In the genomic region with DNA sequence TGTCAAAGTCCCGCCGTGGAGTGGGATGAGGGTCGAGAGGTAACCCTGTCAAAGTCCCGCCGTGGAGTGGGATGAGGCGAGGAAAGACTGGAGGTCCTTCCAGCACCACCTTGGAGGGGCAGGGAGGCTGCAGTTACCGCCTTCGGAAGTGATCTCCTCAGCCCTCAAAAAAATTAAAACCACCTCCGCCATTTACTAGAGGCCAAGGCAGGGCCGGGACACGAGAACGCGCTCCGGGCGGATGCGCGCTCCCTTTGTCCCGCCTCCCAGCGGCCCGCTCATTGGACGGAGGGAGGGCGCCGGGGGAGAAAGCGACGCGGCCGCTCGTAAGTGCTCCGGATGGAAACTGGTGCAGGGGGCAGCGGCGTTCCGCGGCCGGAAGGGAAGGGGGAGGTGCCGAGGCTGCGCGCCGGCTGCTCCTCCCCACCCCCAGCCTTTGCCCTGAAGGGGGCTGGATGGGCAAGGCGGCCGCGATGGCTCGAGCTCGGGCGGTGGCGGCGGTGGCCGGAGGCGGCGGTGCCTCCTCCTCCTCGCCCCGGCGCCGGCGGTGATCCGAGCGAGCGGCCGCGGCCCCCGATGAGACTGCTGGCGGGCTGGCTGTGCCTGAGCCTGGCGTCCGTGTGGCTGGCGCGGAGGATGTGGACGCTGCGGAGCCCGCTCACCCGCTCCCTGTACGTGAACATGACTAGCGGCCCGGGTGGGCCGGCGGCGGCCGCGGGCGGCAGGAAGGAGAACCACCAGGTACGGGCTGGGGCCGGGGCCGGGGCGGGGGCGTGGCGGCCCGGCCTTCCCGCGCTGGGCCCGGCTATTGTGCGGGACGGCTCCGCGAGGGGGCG, we compare ENCODE assay signal across 1 cellular context.
A peak's percentile ranks its signal among the peaks of the same experiment; 100 is the strongest.
TF ChIP-seq lines count a peak whose summit lies in the region.

A gene (plus strand): TSS at position 420 of the 836 bp plus-strand sequence. CDS start 157 bp downstream, at position 577.

TF ChIP-seq in HEK293, 187 proteins besides CTCF, POLR2A, EP300 and RAD21 (continued from another document and continues in another):
- no peak for TF ChIP-seq ZNF155 (tag by site-specific recombination; IDR thresholded peaks at IDR 0.05)
- peak; percentile 89 for TF ChIP-seq PRDM1 (tag by site-specific recombination; IDR thresholded peaks at IDR 0.05)
- peak; percentile 95 for TF ChIP-seq SP7 (tag by site-specific recombination; IDR thresholded peaks at IDR 0.05)
- TF ChIP-seq, protein P1, sequence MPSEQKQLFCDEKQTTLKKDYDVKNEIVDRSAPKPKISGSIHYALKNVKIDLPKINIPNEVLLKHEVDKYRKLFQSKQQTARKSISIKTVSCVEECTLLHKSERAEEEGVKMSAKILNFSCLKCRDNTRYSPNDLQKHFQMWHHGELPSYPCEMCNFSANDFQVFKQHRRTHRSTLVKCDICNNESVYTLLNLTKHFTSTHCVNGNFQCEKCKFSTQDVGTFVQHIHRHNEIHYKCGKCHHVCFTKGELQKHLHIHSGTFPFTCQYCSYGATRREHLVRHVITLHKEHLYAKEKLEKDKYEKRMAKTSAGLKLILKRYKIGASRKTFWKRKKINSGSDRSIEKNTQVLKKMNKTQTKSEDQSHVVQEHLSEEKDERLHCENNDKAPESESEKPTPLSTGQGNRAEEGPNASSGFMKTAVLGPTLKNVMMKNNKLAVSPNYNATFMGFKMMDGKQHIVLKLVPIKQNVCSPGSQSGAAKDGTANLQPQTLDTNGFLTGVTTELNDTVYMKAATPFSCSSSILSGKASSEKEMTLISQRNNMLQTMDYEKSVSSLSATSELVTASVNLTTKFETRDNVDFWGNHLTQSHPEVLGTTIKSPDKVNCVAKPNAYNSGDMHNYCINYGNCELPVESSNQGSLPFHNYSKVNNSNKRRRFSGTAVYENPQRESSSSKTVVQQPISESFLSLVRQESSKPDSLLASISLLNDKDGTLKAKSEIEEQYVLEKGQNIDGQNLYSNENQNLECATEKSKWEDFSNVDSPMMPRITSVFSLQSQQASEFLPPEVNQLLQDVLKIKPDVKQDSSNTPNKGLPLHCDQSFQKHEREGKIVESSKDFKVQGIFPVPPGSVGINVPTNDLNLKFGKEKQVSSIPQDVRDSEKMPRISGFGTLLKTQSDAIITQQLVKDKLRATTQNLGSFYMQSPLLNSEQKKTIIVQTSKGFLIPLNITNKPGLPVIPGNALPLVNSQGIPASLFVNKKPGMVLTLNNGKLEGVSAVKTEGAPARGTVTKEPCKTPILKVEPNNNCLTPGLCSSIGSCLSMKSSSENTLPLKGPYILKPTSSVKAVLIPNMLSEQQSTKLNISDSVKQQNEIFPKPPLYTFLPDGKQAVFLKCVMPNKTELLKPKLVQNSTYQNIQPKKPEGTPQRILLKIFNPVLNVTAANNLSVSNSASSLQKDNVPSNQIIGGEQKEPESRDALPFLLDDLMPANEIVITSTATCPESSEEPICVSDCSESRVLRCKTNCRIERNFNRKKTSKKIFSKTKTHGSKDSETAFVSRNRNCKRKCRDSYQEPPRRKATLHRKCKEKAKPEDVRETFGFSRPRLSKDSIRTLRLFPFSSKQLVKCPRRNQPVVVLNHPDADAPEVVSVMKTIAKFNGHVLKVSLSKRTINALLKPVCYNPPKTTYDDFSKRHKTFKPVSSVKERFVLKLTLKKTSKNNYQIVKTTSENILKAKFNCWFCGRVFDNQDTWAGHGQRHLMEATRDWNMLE (tag by site-specific recombination; conservative IDR thresholded peaks at IDR 0.05; ENCODE audit: low read depth): peak; percentile 78
- TF ChIP-seq ZNF266 (tag by site-specific recombination; IDR thresholded peaks at IDR 0.05; ENCODE audit: low read depth): no peak
- TF ChIP-seq, protein P2, sequence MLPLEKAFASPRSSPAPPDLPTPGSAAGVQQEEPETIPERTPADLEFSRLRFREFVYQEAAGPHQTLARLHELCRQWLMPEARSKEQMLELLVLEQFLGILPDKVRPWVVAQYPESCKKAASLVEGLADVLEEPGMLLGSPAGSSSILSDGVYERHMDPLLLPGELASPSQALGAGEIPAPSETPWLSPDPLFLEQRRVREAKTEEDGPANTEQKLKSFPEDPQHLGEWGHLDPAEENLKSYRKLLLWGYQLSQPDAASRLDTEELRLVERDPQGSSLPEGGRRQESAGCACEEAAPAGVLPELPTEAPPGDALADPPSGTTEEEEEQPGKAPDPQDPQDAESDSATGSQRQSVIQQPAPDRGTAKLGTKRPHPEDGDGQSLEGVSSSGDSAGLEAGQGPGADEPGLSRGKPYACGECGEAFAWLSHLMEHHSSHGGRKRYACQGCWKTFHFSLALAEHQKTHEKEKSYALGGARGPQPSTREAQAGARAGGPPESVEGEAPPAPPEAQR (tag by site-specific recombination; IDR thresholded peaks at IDR 0.05): peak; percentile 93
- TF ChIP-seq ZBTB48 (tag by site-specific recombination; IDR thresholded peaks at IDR 0.05): 0 out of 2 replicates have a peak, but pooled peaks have one; percentile 43
- peak; percentile 93 for TF ChIP-seq ZNF561 (tag by site-specific recombination; IDR thresholded peaks at IDR 0.05; ENCODE audit: borderline replicate concordance)
- TF ChIP-seq KLF7 (tag by site-specific recombination; IDR thresholded peaks at IDR 0.05; ENCODE audit: borderline replicate concordance): peak; percentile 89; the same call in 1 of the 2 replicates
- 0 out of 2 replicates have a peak, but pooled peaks have one; percentile 19 for TF ChIP-seq MEIS1 (CRISPR knock-in tag; IDR thresholded peaks at IDR 0.05; ENCODE audit: borderline replicate concordance)
- peak; percentile 82 for TF ChIP-seq ZNF335 (tag by site-specific recombination; conservative IDR thresholded peaks at IDR 0.05)
- peak; percentile 99 for TF ChIP-seq KLF16 (tag by site-specific recombination; IDR thresholded peaks at IDR 0.05)
- TF ChIP-seq, protein P3, sequence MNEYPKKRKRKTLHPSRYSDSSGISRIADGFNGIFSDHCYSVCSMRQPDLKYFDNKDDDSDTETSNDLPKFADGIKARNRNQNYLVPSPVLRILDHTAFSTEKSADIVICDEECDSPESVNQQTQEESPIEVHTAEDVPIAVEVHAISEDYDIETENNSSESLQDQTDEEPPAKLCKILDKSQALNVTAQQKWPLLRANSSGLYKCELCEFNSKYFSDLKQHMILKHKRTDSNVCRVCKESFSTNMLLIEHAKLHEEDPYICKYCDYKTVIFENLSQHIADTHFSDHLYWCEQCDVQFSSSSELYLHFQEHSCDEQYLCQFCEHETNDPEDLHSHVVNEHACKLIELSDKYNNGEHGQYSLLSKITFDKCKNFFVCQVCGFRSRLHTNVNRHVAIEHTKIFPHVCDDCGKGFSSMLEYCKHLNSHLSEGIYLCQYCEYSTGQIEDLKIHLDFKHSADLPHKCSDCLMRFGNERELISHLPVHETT (tag by site-specific recombination; IDR thresholded peaks at IDR 0.05): peak; percentile 92
- TF ChIP-seq ZNF214 (tag by site-specific recombination; IDR thresholded peaks at IDR 0.05; ENCODE audit: borderline replicate concordance): no peak
- TF ChIP-seq, protein P4, sequence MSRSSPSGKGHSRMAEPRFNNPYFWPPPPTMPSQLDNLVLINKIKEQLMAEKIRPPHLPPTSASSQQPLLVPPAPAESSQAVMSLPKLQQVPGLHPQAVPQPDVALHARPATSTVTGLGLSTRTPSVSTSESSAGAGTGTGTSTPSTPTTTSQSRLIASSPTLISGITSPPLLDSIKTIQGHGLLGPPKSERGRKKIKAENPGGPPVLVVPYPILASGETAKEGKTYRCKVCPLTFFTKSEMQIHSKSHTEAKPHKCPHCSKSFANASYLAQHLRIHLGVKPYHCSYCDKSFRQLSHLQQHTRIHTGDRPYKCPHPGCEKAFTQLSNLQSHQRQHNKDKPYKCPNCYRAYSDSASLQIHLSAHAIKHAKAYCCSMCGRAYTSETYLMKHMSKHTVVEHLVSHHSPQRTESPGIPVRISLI (tag by site-specific recombination; IDR thresholded peaks at IDR 0.05): peak; percentile 88
- TF ChIP-seq ZNF223 (tag by site-specific recombination; IDR thresholded peaks at IDR 0.05): no peak
- TF ChIP-seq SP3 (tag by site-specific recombination; IDR thresholded peaks at IDR 0.05): peak; percentile 94
- TF ChIP-seq, protein P5, sequence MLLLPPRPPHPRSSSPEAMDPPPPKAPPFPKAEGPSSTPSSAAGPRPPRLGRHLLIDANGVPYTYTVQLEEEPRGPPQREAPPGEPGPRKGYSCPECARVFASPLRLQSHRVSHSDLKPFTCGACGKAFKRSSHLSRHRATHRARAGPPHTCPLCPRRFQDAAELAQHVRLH (tag by site-specific recombination; IDR thresholded peaks at IDR 0.05): peak; percentile 91
- peak; percentile 89 for TF ChIP-seq YY1 (tag by site-specific recombination; IDR thresholded peaks at IDR 0.05)
- peak; percentile 97 for TF ChIP-seq ZSCAN30 (tag by site-specific recombination; IDR thresholded peaks at IDR 0.05)
- TF ChIP-seq, protein P6, sequence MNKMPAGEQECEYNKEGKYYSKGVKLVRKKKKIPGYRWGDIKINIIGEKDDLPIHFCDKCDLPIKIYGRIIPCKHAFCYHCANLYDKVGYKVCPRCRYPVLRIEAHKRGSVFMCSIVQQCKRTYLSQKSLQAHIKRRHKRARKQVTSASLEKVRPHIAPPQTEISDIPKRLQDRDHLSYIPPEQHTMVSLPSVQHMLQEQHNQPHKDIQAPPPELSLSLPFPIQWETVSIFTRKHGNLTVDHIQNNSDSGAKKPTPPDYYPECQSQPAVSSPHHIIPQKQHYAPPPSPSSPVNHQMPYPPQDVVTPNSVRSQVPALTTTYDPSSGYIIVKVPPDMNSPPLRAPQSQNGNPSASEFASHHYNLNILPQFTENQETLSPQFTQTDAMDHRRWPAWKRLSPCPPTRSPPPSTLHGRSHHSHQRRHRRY (tag by site-specific recombination; IDR thresholded peaks at IDR 0.05): no peak
- TF ChIP-seq, protein P7, sequence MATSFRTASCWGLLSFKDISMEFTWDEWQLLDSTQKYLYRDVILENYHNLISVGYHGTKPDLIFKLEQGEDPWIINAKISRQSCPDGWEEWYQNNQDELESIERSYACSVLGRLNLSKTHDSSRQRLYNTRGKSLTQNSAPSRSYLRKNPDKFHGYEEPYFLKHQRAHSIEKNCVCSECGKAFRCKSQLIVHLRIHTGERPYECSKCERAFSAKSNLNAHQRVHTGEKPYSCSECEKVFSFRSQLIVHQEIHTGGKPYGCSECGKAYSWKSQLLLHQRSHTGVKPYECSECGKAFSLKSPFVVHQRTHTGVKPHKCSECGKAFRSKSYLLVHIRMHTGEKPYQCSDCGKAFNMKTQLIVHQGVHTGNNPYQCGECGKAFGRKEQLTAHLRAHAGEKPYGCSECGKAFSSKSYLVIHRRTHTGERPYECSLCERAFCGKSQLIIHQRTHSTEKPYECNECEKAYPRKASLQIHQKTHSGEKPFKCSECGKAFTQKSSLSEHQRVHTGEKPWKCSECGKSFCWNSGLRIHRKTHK (tag by site-specific recombination; IDR thresholded peaks at IDR 0.05): no peak
- TF ChIP-seq ZNF777 (tag by site-specific recombination; IDR thresholded peaks at IDR 0.05; ENCODE audit: borderline replicate concordance): no peak
- peak; percentile 72 for TF ChIP-seq ZFHX2 (tag by site-specific recombination; conservative IDR thresholded peaks at IDR 0.05)
- peak; percentile 94 for TF ChIP-seq KLF9 (tag by site-specific recombination; IDR thresholded peaks at IDR 0.05; ENCODE audit: low read depth)
- no peak for TF ChIP-seq HOXD13 (CRISPR knock-in tag; IDR thresholded peaks at IDR 0.05; ENCODE audit: borderline replicate concordance)
- peak; percentile 51; the same call in 1 of the 2 replicates for TF ChIP-seq EGR2 (tag by site-specific recombination; IDR thresholded peaks at IDR 0.05; ENCODE audit: low read depth)
- TF ChIP-seq ZNF37A (tag by site-specific recombination; IDR thresholded peaks at IDR 0.05): no peak
- no peak for TF ChIP-seq ZNF560 (tag by site-specific recombination; IDR thresholded peaks at IDR 0.05; ENCODE audit: borderline replicate concordance)
- TF ChIP-seq, protein P8, sequence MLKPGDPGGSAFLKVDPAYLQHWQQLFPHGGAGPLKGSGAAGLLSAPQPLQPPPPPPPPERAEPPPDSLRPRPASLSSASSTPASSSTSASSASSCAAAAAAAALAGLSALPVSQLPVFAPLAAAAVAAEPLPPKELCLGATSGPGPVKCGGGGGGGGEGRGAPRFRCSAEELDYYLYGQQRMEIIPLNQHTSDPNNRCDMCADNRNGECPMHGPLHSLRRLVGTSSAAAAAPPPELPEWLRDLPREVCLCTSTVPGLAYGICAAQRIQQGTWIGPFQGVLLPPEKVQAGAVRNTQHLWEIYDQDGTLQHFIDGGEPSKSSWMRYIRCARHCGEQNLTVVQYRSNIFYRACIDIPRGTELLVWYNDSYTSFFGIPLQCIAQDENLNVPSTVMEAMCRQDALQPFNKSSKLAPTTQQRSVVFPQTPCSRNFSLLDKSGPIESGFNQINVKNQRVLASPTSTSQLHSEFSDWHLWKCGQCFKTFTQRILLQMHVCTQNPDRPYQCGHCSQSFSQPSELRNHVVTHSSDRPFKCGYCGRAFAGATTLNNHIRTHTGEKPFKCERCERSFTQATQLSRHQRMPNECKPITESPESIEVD (tag by site-specific recombination; IDR thresholded peaks at IDR 0.05): no peak
- TF ChIP-seq ZXDB (tag by site-specific recombination; IDR thresholded peaks at IDR 0.05): peak; percentile 98
- TF ChIP-seq ZEB2 (tag by site-specific recombination; IDR thresholded peaks at IDR 0.05): peak; percentile 94
- TF ChIP-seq YY2 (tag by site-specific recombination; IDR thresholded peaks at IDR 0.05): peak; percentile 83; the same call in 1 of the 2 replicates
- TF ChIP-seq ZNF394 (tag by site-specific recombination; IDR thresholded peaks at IDR 0.05; ENCODE audit: borderline replicate concordance): peak; percentile 82
- TF ChIP-seq, protein P9, sequence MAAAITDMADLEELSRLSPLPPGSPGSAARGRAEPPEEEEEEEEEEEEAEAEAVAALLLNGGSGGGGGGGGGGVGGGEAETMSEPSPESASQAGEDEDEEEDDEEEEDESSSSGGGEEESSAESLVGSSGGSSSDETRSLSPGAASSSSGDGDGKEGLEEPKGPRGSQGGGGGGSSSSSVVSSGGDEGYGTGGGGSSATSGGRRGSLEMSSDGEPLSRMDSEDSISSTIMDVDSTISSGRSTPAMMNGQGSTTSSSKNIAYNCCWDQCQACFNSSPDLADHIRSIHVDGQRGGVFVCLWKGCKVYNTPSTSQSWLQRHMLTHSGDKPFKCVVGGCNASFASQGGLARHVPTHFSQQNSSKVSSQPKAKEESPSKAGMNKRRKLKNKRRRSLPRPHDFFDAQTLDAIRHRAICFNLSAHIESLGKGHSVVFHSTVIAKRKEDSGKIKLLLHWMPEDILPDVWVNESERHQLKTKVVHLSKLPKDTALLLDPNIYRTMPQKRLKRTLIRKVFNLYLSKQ (tag by site-specific recombination; IDR thresholded peaks at IDR 0.05; ENCODE audit: borderline replicate concordance): no peak
- no peak for TF ChIP-seq ZNF621 (tag by site-specific recombination; IDR thresholded peaks at IDR 0.05)
- TF ChIP-seq, protein P10, sequence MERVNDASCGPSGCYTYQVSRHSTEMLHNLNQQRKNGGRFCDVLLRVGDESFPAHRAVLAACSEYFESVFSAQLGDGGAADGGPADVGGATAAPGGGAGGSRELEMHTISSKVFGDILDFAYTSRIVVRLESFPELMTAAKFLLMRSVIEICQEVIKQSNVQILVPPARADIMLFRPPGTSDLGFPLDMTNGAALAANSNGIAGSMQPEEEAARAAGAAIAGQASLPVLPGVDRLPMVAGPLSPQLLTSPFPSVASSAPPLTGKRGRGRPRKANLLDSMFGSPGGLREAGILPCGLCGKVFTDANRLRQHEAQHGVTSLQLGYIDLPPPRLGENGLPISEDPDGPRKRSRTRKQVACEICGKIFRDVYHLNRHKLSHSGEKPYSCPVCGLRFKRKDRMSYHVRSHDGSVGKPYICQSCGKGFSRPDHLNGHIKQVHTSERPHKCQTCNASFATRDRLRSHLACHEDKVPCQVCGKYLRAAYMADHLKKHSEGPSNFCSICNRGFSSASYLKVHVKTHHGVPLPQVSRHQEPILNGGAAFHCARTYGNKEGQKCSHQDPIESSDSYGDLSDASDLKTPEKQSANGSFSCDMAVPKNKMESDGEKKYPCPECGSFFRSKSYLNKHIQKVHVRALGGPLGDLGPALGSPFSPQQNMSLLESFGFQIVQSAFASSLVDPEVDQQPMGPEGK (tag by site-specific recombination; IDR thresholded peaks at IDR 0.05): peak; percentile 96
- TF ChIP-seq ZNF571 (tag by site-specific recombination; IDR thresholded peaks at IDR 0.05): no peak
- TF ChIP-seq ZIC2 (tag by site-specific recombination; IDR thresholded peaks at IDR 0.05): no peak
- no peak for TF ChIP-seq ZNF530 (tag by site-specific recombination; IDR thresholded peaks at IDR 0.05; ENCODE audit: low read depth)
